Comparison of ENCODE assay signal across 19 cellular contexts in the genomic region with DNA sequence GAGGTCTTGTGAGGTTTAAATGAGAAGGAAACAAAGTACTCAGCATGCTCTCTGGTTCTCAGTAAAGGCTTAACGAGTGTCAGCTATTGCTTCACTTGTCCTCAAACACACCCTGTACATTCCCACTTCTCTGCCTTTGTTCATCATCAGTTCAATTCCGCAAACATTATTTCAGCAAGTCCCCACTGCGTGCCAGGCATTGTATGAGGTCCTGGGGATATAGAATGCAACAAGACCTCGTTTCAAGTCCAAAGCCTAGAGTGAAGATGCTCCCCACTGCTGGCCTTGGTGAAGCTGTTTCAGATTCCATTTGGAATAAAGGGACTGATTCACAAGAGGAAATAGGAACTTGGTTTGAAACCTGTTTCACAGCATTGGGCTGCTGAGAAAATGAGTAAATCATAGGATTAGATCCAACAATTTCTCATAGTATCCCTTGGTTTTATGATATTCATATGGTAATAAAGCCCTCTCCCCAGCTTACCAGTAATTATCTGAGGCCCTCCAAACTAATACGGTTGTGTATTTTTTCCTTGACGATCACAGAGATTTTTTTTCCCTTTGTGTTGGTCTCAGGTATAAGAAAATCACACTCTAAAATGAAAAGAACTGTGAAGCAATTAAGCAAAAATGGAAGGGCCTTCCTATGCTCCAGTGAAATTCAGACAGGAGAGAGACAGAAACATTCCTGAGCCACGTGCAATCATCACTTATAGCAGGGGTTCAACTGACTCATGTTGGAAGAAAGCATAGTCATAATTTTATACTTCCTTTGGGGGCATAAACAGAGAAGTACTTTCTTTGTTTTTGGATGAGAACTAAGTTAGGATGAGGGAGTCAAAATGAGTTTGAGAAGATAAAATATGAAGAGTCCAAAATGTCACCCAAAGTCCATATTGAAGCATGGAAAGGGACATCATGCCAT.
DNase-seq lines count a peak whose midpoint lies in the region; ATAC-seq and TF ChIP-seq lines count a peak whose summit lies in the region.
"Had no signal": no experiment of that assay in that cellular context is flagged by ENCODE, and none has a peak within 500 bp of the region (broad histone marks: within the 10 kb centered on the region; RNA-seq: fewer than 3 reads in every experiment).

No MANE protein-coding gene starts in this region.

- intact Hi-C loops in IMR-90 (cut with micrococcal nuclease): no loop called here

- peak overlapping the region; percentile 97 for H3K4ac ChIP-seq in IMR-90 (ENCODE audit: low read depth, low read length)

- H3K4me2 ChIP-seq in IMR-90 (ENCODE audit: low read depth, low read length): no peak overlapping the region

- H4K91ac ChIP-seq in IMR-90 (ENCODE audit: insufficient read depth, low read depth, low read length): peak overlapping the region; percentile 99

- H2BK20ac ChIP-seq in IMR-90 (ENCODE audit: low read depth, low read length): peak overlapping the region; percentile 100

- peak overlapping the region; percentile 99 for H2AK5ac ChIP-seq in IMR-90 (ENCODE audit: low read depth, low read length)

- no peaks in the 10 kb centered on the region for H3K36me3 ChIP-seq in IMR-90 (ENCODE audit: control insufficient read depth, insufficient read depth, low read length)
- H3K36me3 ChIP-seq: tibial nerve had no signal

- H3K27ac ChIP-seq in IMR-90 (ENCODE audit: insufficient read depth, low read length): peak overlapping the region; percentile 81
- H3K27ac ChIP-seq: tibial nerve had no signal

- 83% methylated on average over 1 of the region's 7 CpGs; no CpG with 5 or more reads in 1 of the 2 experiments for WGBS in IMR-90 (ENCODE audit: extremely low coverage in 2 of 2, insufficient read length in 1 of 2), 2 experiments

- H2AK9ac ChIP-seq in IMR-90 (replicated peaks; ENCODE audit: low read depth, low read length, poor library complexity): peak overlapping the region; percentile 93

- POLR2A ChIA-PET in IMR-90 (lab: Charles Lee; ENCODE audit: unreplicated experiment): no interaction called here

- dilution Hi-C loops in IMR-90 (cut with HindIII; ENCODE audit: low sequenced_read_pairs, unreplicated experiment): no loop called here

- H2BK120ac ChIP-seq in IMR-90 (ENCODE audit: low read depth, low read length): peak overlapping the region; percentile 99

- no peaks in the 10 kb centered on the region for H3K27me3 ChIP-seq in IMR-90 (ENCODE audit: control insufficient read depth, insufficient read depth, low read length)
- H3K27me3 ChIP-seq: tibial nerve had no signal

- peak overlapping the region; percentile 80 for H3K56ac ChIP-seq in IMR-90 (ENCODE audit: extremely low read depth, insufficient read depth, low read length)

- H3K4me1 ChIP-seq in IMR-90 (ENCODE audit: control insufficient read depth, insufficient read depth, low read length): peaks cover 46% of the 10 kb centered on the region
- H3K4me1 ChIP-seq: tibial nerve had no signal

- peak overlapping the region; percentile 100 for H3K18ac ChIP-seq in IMR-90 (ENCODE audit: low read depth, low read length)

- no peak overlapping the region for H3K4me3 ChIP-seq in IMR-90 (ENCODE audit: insufficient read depth, low read depth, low read length)
- H3K4me3 ChIP-seq in astrocyte of the spinal cord (ENCODE audit: low read depth, low read length): no peak overlapping the region
- H3K4me3 ChIP-seq in fibroblast of mammary gland (ENCODE audit: control insufficient read depth, low read depth, low read length): no peak overlapping the region
- H3K4me3 ChIP-seq: tibial nerve had no signal

- H3K79me1 ChIP-seq in IMR-90 (ENCODE audit: low read depth in 1 of 2, low read length in 2 of 2): peaks cover 0 to 17% of the 10 kb centered on the region in 2 experiments; a peak in 2 of 4 replicates

- peak overlapping the region; percentile 95; the same call in 1 of the 2 replicates for H3K23ac ChIP-seq in IMR-90 (ENCODE audit: low read depth, low read length)

- ATAC-seq in IMR-90 (ENCODE audit: low read depth) (no peak), GM19023 (IDR thresholded peaks at IDR 0.05; ENCODE audit: unreplicated experiment) (no peak), HG02610 (IDR thresholded peaks at IDR 0.05; ENCODE audit: unreplicated experiment) (no peak)
- ATAC-seq: activated CD4-positive, CD25-positive, alpha-beta regulatory T cell treated with anti-CD3 and anti-CD28 coated beads, Interleukin-2, amount 50 U/mL, for 24 hours; left cardiac atrium; T-cell had no signal

- in situ Hi-C loops in IMR-90 (cut with MboI; ENCODE audit: low sequenced_read_pairs) (no loop called here), astrocyte of the spinal cord (cut with HindIII; ENCODE audit: low sequenced_read_pairs) (no loop called here)

- TF ChIP-seq CTCF in IMR-90 (conservative IDR thresholded peaks at IDR 0.05; ENCODE audit: low read depth, low read length) (no peak), astrocyte of the spinal cord (IDR thresholded peaks at IDR 0.05; ENCODE audit: low read depth, low read length) (no peak), fibroblast of mammary gland (conservative IDR thresholded peaks at IDR 0.05; ENCODE audit: control insufficient read depth, insufficient read depth, low read depth, low read length) (no peak)

- no peaks in the 10 kb centered on the region for H3K9me3 ChIP-seq in IMR-90 (ENCODE audit: control insufficient read depth, insufficient read depth, low read length)
- H3K9me3 ChIP-seq: tibial nerve had no signal

- peak overlapping the region; percentile 63 for H3K14ac ChIP-seq in IMR-90 (replicated peaks; ENCODE audit: low read depth, low read length)

- no peak for TF ChIP-seq POLR2A in IMR-90 (IDR thresholded peaks at IDR 0.05; ENCODE audit: low read depth, low read length)

- peaks cover 28% of the 10 kb centered on the region for H3K9me1 ChIP-seq in IMR-90 (ENCODE audit: insufficient read depth, low read length)

- H2BK5ac ChIP-seq in IMR-90 (ENCODE audit: low read depth, low read length, poor library complexity, severe bottlenecking): peak overlapping the region; percentile 99

- no peak overlapping the region for H3K9ac ChIP-seq in IMR-90 (ENCODE audit: low read depth, low read length)

- H2BK15ac ChIP-seq in IMR-90 (ENCODE audit: low read depth, low read length): peak overlapping the region; percentile 96

- CTCF ChIA-PET in IMR-90 (lab: Yijun Ruan, JAX): no interaction called here

- DNase-seq in EH (ENCODE audit: low read depth) (peak; percentile 71), IMR-90 (peak; percentile 76), astrocyte of the spinal cord (ENCODE audit: low read depth, low spot score) (peak; percentile 22), fibroblast of mammary gland (ENCODE audit: low read depth) (peak; percentile 38), cortex of kidney (lab: John Stamatoyannopoulos, UW) (no peak), foreskin melanocyte (no peak)
- DNase-seq: activated gamma-delta T cell, endodermal cell, head of caudate nucleus, left cardiac atrium, NCI-H1105 treated with DMSO at 0.1 percent for 48 hours, NCI-H2029, NCI-H774, SHP77, T-cell had no signal

- no peaks in the 10 kb centered on the region for H4K20me1 ChIP-seq in IMR-90 (ENCODE audit: insufficient read depth, low read length)

- H4K8ac ChIP-seq in IMR-90 (ENCODE audit: low read depth in 2 of 2, low read length in 2 of 2): peak overlapping the region; percentile 94 to 99

- no TSS peak for BruUV-seq in IMR-90 (replicated peaks; lab: Mats Ljungman, UMichigan)

- H4K5ac ChIP-seq in IMR-90 (ENCODE audit: low read depth, low read length): peak overlapping the region; percentile 99

- peak overlapping the region; percentile 28 for H2AFZ ChIP-seq in IMR-90 (replicated peaks; ENCODE audit: low read length, poor library complexity)

- TF ChIP-seq RAD21 in IMR-90 (IDR thresholded peaks at IDR 0.05; ENCODE audit: low read length): no peak

TF ChIP-seq in IMR-90, 13 proteins besides CTCF, POLR2A, EP300 and RAD21:
- TF ChIP-seq RCOR1 (IDR thresholded peaks at IDR 0.05; ENCODE audit: insufficient replicate concordance, low read length) (no peak), CEBPB (IDR thresholded peaks at IDR 0.05; ENCODE audit: low read depth, low read length) (0 out of 2 replicates have a peak, but pooled peaks have one; percentile 5), CHD1 (IDR thresholded peaks at IDR 0.05; ENCODE audit: low read depth, low read length) (no peak), BHLHE40 (IDR thresholded peaks at IDR 0.05; ENCODE audit: low read depth, low read length) (peak; percentile 76), MXI1 (IDR thresholded peaks at IDR 0.05; ENCODE audit: borderline replicate concordance, low read depth, low read length) (no peak), FOS (IDR thresholded peaks at IDR 0.05; ENCODE audit: low read depth, low read length) (no peak)
- TF ChIP-seq, protein P1, sequence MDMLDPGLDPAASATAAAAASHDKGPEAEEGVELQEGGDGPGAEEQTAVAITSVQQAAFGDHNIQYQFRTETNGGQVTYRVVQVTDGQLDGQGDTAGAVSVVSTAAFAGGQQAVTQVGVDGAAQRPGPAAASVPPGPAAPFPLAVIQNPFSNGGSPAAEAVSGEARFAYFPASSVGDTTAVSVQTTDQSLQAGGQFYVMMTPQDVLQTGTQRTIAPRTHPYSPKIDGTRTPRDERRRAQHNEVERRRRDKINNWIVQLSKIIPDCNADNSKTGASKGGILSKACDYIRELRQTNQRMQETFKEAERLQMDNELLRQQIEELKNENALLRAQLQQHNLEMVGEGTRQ (IDR thresholded peaks at IDR 0.05; ENCODE audit: low read depth, low read length): no peak
TF ChIP-seq in IMR-90: peak in this region for 2.

Comparison
In these comparisons a context has a peak if more than half of its experiments do, and no peak if none do; other contexts are left out.
1. DNase-seq: peak in EH (single experiment), IMR-90 (single experiment), astrocyte of the spinal cord (single experiment) and fibroblast of mammary gland (single experiment); none in cortex of kidney (single experiment) and foreskin melanocyte (single experiment).